In genomic region chr12:105783983-105784947, GRCh38 we compare ENCODE assay signal across 11 cellular contexts.
DNase-seq lines count a peak whose midpoint lies in the region; ATAC-seq and TF ChIP-seq lines count a peak whose summit lies in the region.
"Had no signal": no experiment of that assay in that cellular context is flagged by ENCODE, and none has a peak within 500 bp of the region (broad histone marks: within the 10 kb centered on the region; RNA-seq: fewer than 3 reads in every experiment).

No MANE protein-coding gene starts in this region.

- H3K4me3 ChIP-seq in KMS-11 (IDR thresholded peaks at IDR 0.05; ENCODE audit: insufficient read depth, low read depth, low read length) (no peak overlapping the region), H7 (ENCODE audit: insufficient read depth, low read depth, low read length) (no peak overlapping the region)

- H3K36me3 ChIP-seq in KMS-11 (ENCODE audit: insufficient read depth) (no peaks in the 10 kb centered on the region), H7 (replicated peaks; ENCODE audit: control insufficient read depth, insufficient read depth, low read length) (no peaks in the 10 kb centered on the region)

- H3K4me1 ChIP-seq in KMS-11 (ENCODE audit: low read depth, poor library complexity, severe bottlenecking), result peaks cover 34% of the 10 kb centered on the region
- H3K4me1 ChIP-seq: parathyroid adenoma had no signal

- no peak overlapping the region; the same call in 1 of the 2 replicates for H3K9ac ChIP-seq in KMS-11
- H3K9ac ChIP-seq: parathyroid adenoma had no signal

- intact Hi-C loops in head of caudate nucleus (cut with DNase I), result no loop called here

- TF ChIP-seq CTCF in KMS-11 (conservative IDR thresholded peaks at IDR 0.05; ENCODE audit: low read depth, low read length), result no peak

- peak overlapping the region; percentile 75 for H3K27ac ChIP-seq in KMS-11
- H3K27ac ChIP-seq: parathyroid adenoma had no signal

- peak; percentile 91 for ATAC-seq in GM18867 (IDR thresholded peaks at IDR 0.05; ENCODE audit: unreplicated experiment)
- peak; percentile 87 for ATAC-seq in GM21619 (IDR thresholded peaks at IDR 0.05; ENCODE audit: unreplicated experiment)

- peak; percentile 58 for DNase-seq in medulla oblongata (ENCODE audit: extremely low spot score)
- DNase-seq in H7, result no peak
- no peak for DNase-seq in activated effector memory CD4-positive, alpha-beta T cell treated with Interleukin-2 at 50 U/mL for 16 hours
- DNase-seq in head of caudate nucleus, result no peak
- DNase-seq: activated T-cell treated with anti-CD3 and anti-CD28 coated beads, Interleukin-2, amount 50 U/mL, for 24 hours; cortex of kidney; NCI-H1694 treated with DMSO at 0.1 percent for 48 hours had no signal

- peak overlapping the region; percentile 38; the same call in 1 of the 2 replicates for H2AFZ ChIP-seq in KMS-11 (ENCODE audit: low read depth)
- H2AFZ ChIP-seq: parathyroid adenoma had no signal

- H3K27me3 ChIP-seq in KMS-11 (ENCODE audit: insufficient read depth, low read depth) (no peaks in the 10 kb centered on the region), H7 (ENCODE audit: control insufficient read depth, insufficient read depth, low read length) (no peaks in the 10 kb centered on the region)

- H4K20me1 ChIP-seq in KMS-11 (ENCODE audit: insufficient read depth), result no peaks in the 10 kb centered on the region

- peak overlapping the region; percentile 46 for H3K4me2 ChIP-seq in KMS-11

- no peaks in the 10 kb centered on the region for H3K79me2 ChIP-seq in KMS-11 (ENCODE audit: insufficient read depth, low read depth)
- H3K79me2 ChIP-seq: parathyroid adenoma had no signal
